15 cellular contexts compared by ENCODE assay signal in the genomic region with DNA sequence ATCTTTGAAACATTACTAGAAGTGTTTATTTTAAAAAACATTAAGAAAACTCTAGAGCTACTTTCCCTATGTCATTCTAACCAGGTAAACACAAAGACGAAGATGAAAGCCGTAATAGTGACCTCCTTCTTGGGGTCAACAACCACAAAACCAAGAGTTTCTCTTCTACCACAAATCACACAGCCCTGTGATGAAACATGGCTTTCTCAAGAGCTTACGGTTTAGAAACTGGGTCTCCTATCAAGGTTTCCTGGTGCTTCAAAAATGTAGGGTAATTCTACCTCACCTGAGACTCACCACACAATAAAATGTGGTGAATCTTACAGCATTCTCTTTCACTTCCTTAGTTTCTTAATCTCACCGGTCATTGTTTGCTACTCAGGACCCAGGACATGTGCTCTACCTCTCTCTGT. TPM values are rescaled to one million over a fixed set of nuclear protein-coding genes. Genes with fewer than 3 reads are reported as not detected.
DNase-seq lines count a peak whose midpoint lies in the region; ATAC-seq and TF ChIP-seq lines count a peak whose summit lies in the region.
"Had no signal": no experiment of that assay in that cellular context is flagged by ENCODE, and none has a peak within 500 bp of the region (broad histone marks: within the 10 kb centered on the region; RNA-seq: fewer than 3 reads in every experiment).

No MANE protein-coding gene starts in this region.

- H3K4me2 ChIP-seq in mesenchymal stem cell (ENCODE audit: low read length, poor library complexity, severe bottlenecking) = no peak overlapping the region

- peaks cover 2% of the 10 kb centered on the region for H3K9me3 ChIP-seq in mesenchymal stem cell (ENCODE audit: control insufficient read depth, low read length)

- H2BK120ac ChIP-seq in mesenchymal stem cell (ENCODE audit: low read depth, low read length) = no peak overlapping the region

- H3K4me1 ChIP-seq in mesenchymal stem cell (ENCODE audit: control insufficient read depth, insufficient read depth, low read depth, low read length) = no peaks in the 10 kb centered on the region

- H3K27me3 ChIP-seq in mesenchymal stem cell (ENCODE audit: control insufficient read depth in 1 of 2, insufficient read depth in 1 of 2, low read length in 2 of 2) = no peaks in the 10 kb centered on the region

- H4K91ac ChIP-seq in mesenchymal stem cell (ENCODE audit: low read length) = no peak overlapping the region

- H3K18ac ChIP-seq in mesenchymal stem cell (ENCODE audit: low read depth in 1 of 2, low read length in 2 of 2) = no peak overlapping the region

- no peak overlapping the region for H4K8ac ChIP-seq in mesenchymal stem cell (ENCODE audit: low read length)

- no peak overlapping the region for H3K4ac ChIP-seq in mesenchymal stem cell (ENCODE audit: low read depth in 1 of 2, low read length in 2 of 2)

- no peak overlapping the region for H2BK15ac ChIP-seq in mesenchymal stem cell (ENCODE audit: low read depth, poor library complexity, severe bottlenecking)

- no peak overlapping the region for H3K23ac ChIP-seq in mesenchymal stem cell (ENCODE audit: low read length in 2 of 2)

- H2AK5ac ChIP-seq in mesenchymal stem cell (ENCODE audit: low read length, severe bottlenecking) = no peak overlapping the region

- H3K4me3 ChIP-seq in mesenchymal stem cell (ENCODE audit: insufficient read depth in 1 of 2, low read depth in 1 of 2, low read length in 2 of 2) = no peak overlapping the region
- no peak overlapping the region for H3K4me3 ChIP-seq in foreskin fibroblast (ENCODE audit: low read depth in 1 of 2, low read length in 2 of 2)

- no peaks in the 10 kb centered on the region for H3K36me3 ChIP-seq in mesenchymal stem cell (ENCODE audit: control insufficient read depth in 1 of 2, insufficient read depth in 2 of 2, low read depth in 1 of 2, low read length in 2 of 2)

- no peak for TF ChIP-seq CTCF in foreskin fibroblast (IDR thresholded peaks at IDR 0.05; ENCODE audit: low read depth, low read length)

- H3K9ac ChIP-seq in mesenchymal stem cell (ENCODE audit: low read length) = no peak overlapping the region

- H2BK12ac ChIP-seq in mesenchymal stem cell (ENCODE audit: low read length in 2 of 2) = no peak overlapping the region

- WGBS in mesenchymal stem cell = 90% methylated on average over 4 of the region's 4 CpGs

- H2AFZ ChIP-seq in mesenchymal stem cell (ENCODE audit: low read depth, low read length) = no peak overlapping the region

- no peaks in the 10 kb centered on the region for H3K79me1 ChIP-seq in mesenchymal stem cell (replicated peaks; ENCODE audit: low read length, poor library complexity, severe bottlenecking)

- no peak overlapping the region for H3K27ac ChIP-seq in mesenchymal stem cell (ENCODE audit: low read length, poor library complexity, severe bottlenecking)
- H3K27ac ChIP-seq: 22Rv1 had no signal

- DNase-seq in NOMO-1 treated with DMSO at 0.1 percent for 48 hours (lab: John Stamatoyannopoulos, UW; ENCODE audit: unreplicated experiment) (peak; percentile 21), NOMO-1 treated with dmso at 0.1 percent for 144 hours (lab: John Stamatoyannopoulos, UW; ENCODE audit: unreplicated experiment) (no peak), H4 (ENCODE audit: low spot score) (peak; percentile 56), mesenchymal stem cell (peak; percentile 14), foreskin fibroblast (no peak), COLO668 (lab: John Stamatoyannopoulos, UW; ENCODE audit: unreplicated experiment) (no peak), iPS-NIHi11 (ENCODE audit: low spot score) (no peak)
- DNase-seq: activated gamma-delta T cell, foreskin melanocyte, IMR-90, NCI-H2227 treated with DMSO at 0.1 percent for 48 hours, right cardiac atrium, Right ventricle myocardium superior had no signal

- no peak overlapping the region for H2BK5ac ChIP-seq in mesenchymal stem cell (ENCODE audit: low read depth, low read length, poor library complexity, severe bottlenecking)

- ATAC-seq in HG03457 (IDR thresholded peaks at IDR 0.05; ENCODE audit: unreplicated experiment) = peak; percentile 83
- ATAC-seq: right cardiac atrium had no signal

- H3K14ac ChIP-seq in mesenchymal stem cell (ENCODE audit: low read length in 2 of 2) = no peak overlapping the region

RNA-seq across cellular contexts. Expression of a gene that starts 50.9 kb away (rescaled TPM):
- 0.10 and 0.25 TPM in 2 replicates for total RNA-seq in H4 (2014; rRNA removed; shearing (Covaris generic))
- 0.29 TPM for polyA plus RNA-seq in mesenchymal stem cell (2013, experiment 1 of 2)
- polyA plus RNA-seq in mesenchymal stem cell (2013, experiment 2 of 2) = 0.32 TPM

Comparison
In these comparisons a context has a peak if more than half of its experiments do, and no peak if none do; other contexts are left out.
1. DNase-seq: peak in NOMO-1 treated with DMSO at 0.1 percent for 48 hours (single experiment), H4 (single experiment) and mesenchymal stem cell (single experiment); none in NOMO-1 treated with dmso at 0.1 percent for 144 hours (single experiment), foreskin fibroblast (0 of 2), COLO668 (single experiment) and iPS-NIHi11 (single experiment).